In genomic region chr19:37931941-37932655, GRCh38 we compare ENCODE assay signal across 1 cellular context.
TF ChIP-seq lines count a peak whose summit lies in the region.

No MANE protein-coding gene starts in this region.

TF ChIP-seq in HepG2, 621 proteins besides CTCF, POLR2A, EP300 and RAD21 (continued from another document and continues in another):
- TF ChIP-seq FOXO1 (CRISPR knock-in tag; IDR thresholded peaks at IDR 0.05) (no peak), ZNF468 (CRISPR knock-in tag; IDR thresholded peaks at IDR 0.05) (no peak), CBX1 (IDR thresholded peaks at IDR 0.05; ENCODE audit: low read depth) (peak; percentile 35), KLF15 (CRISPR knock-in tag; IDR thresholded peaks at IDR 0.05; ENCODE audit: borderline replicate concordance) (no peak), ONECUT2 (CRISPR knock-in tag; IDR thresholded peaks at IDR 0.05) (no peak), ZNF547 (CRISPR knock-in tag; IDR thresholded peaks at IDR 0.05) (no peak), ASH2L (IDR thresholded peaks at IDR 0.05; ENCODE audit: insufficient read length, low read depth, low read length) (peak; percentile 71), GMEB1 (CRISPR knock-in tag; IDR thresholded peaks at IDR 0.05; ENCODE audit: borderline replicate concordance) (no peak; the same call in 1 of the 2 replicates), CREB3 (CRISPR knock-in tag; IDR thresholded peaks at IDR 0.05) (no peak), RAD51 (IDR thresholded peaks at IDR 0.05; ENCODE audit: borderline replicate concordance) (no peak), ZNF557 (CRISPR knock-in tag; IDR thresholded peaks at IDR 0.05) (no peak), CHD4 (IDR thresholded peaks at IDR 0.05; ENCODE audit: borderline replicate concordance, low read length) (no peak), ZNF790 (CRISPR knock-in tag; IDR thresholded peaks at IDR 0.05; ENCODE audit: borderline replicate concordance) (no peak), ZBTB3 (CRISPR knock-in tag; IDR thresholded peaks at IDR 0.05; ENCODE audit: borderline replicate concordance, low read depth) (no peak), ZBTB33 (CRISPR knock-in tag; IDR thresholded peaks at IDR 0.05) (no peak), EZH2 (conservative IDR thresholded peaks at IDR 0.05; ENCODE audit: low read depth, low read length) (no peak), ZNF331 (CRISPR knock-in tag; IDR thresholded peaks at IDR 0.05) (0 out of 2 replicates have a peak, but pooled peaks have one; percentile 16), ZNF619 (CRISPR knock-in tag; IDR thresholded peaks at IDR 0.05) (peak; percentile 89; the same call in 1 of the 2 replicates), ZXDC (CRISPR knock-in tag; IDR thresholded peaks at IDR 0.05) (no peak), TRAFD1 (CRISPR knock-in tag; IDR thresholded peaks at IDR 0.05; ENCODE audit: borderline replicate concordance) (no peak), U2AF2 (IDR thresholded peaks at IDR 0.05; ENCODE audit: low read depth, low read length) (no peak), ZNF446 (CRISPR knock-in tag; IDR thresholded peaks at IDR 0.05) (no peak), SRF (IDR thresholded peaks at IDR 0.05; ENCODE audit: low read depth, low read length) (no peak), SAFB2 (CRISPR knock-in tag; IDR thresholded peaks at IDR 0.05; ENCODE audit: borderline replicate concordance, low read depth) (no peak), ZKSCAN5 (CRISPR knock-in tag; IDR thresholded peaks at IDR 0.05) (no peak), NFE2L2 (IDR thresholded peaks at IDR 0.05; ENCODE audit: low read length) (no peak), POGK (CRISPR knock-in tag; conservative IDR thresholded peaks at IDR 0.05) (peak; percentile 56; the same call in 1 of the 2 replicates), BHLHE40 (IDR thresholded peaks at IDR 0.05; ENCODE audit: low read length) (peak; percentile 55), SKIL (CRISPR knock-in tag; IDR thresholded peaks at IDR 0.05; ENCODE audit: borderline replicate concordance) (no peak), ZFYVE20 (CRISPR knock-in tag; IDR thresholded peaks at IDR 0.05; ENCODE audit: borderline replicate concordance, low read depth) (no peak), BORCS8-MEF2B (CRISPR knock-in tag; IDR thresholded peaks at IDR 0.05) (no peak), HMGA1 (CRISPR knock-in tag; conservative IDR thresholded peaks at IDR 0.05) (no peak), ATM (IDR thresholded peaks at IDR 0.05; ENCODE audit: borderline replicate concordance) (no peak), ZNF281 (CRISPR knock-in tag; IDR thresholded peaks at IDR 0.05; ENCODE audit: borderline replicate concordance) (peak; percentile 25; the same call in 1 of the 2 replicates), MYC (CRISPR knock-in tag; IDR thresholded peaks at IDR 0.05; ENCODE audit: borderline replicate concordance) (peak; percentile 88), ZNF333 (CRISPR knock-in tag; IDR thresholded peaks at IDR 0.05; ENCODE audit: borderline replicate concordance) (no peak), POLR2AphosphoS2 (IDR thresholded peaks at IDR 0.05; ENCODE audit: low read depth, low read length) (0 out of 2 replicates have a peak, but pooled peaks have one; percentile 41), ATRX (CRISPR knock-in tag; IDR thresholded peaks at IDR 0.05; ENCODE audit: borderline replicate concordance) (no peak), RCOR2 (CRISPR knock-in tag; IDR thresholded peaks at IDR 0.05) (no peak), GFI1 (CRISPR knock-in tag; IDR thresholded peaks at IDR 0.05; ENCODE audit: borderline replicate concordance) (no peak), NCOA5 (CRISPR knock-in tag; IDR thresholded peaks at IDR 0.05) (no peak), ZBTB20 (CRISPR knock-in tag; IDR thresholded peaks at IDR 0.05; ENCODE audit: borderline replicate concordance, low read depth) (no peak), LBX2 (CRISPR knock-in tag; IDR thresholded peaks at IDR 0.05; ENCODE audit: borderline replicate concordance) (no peak), MED8 (CRISPR knock-in tag; IDR thresholded peaks at IDR 0.05; ENCODE audit: insufficient replicate concordance) (no peak), SOX13 (IDR thresholded peaks at IDR 0.05) (no peak), SOX13 (CRISPR knock-in tag; conservative IDR thresholded peaks at IDR 0.05 in 1 of 2, IDR thresholded peaks at IDR 0.05 in 1 of 2) (0 out of 4 replicates have a peak, but pooled peaks of 1 of the 2 experiments have one; percentile 26), ZBTB46 (CRISPR knock-in tag; IDR thresholded peaks at IDR 0.05; ENCODE audit: borderline replicate concordance) (no peak), ZFAT (CRISPR knock-in tag; conservative IDR thresholded peaks at IDR 0.05) (no peak), MLLT10 (CRISPR knock-in tag; IDR thresholded peaks at IDR 0.05) (no peak), DNMT3B (CRISPR knock-in tag; conservative IDR thresholded peaks at IDR 0.05) (no peak), NFYB (CRISPR knock-in tag; IDR thresholded peaks at IDR 0.05) (no peak)
